1 cellular context compared by ENCODE assay signal in the genomic region with DNA sequence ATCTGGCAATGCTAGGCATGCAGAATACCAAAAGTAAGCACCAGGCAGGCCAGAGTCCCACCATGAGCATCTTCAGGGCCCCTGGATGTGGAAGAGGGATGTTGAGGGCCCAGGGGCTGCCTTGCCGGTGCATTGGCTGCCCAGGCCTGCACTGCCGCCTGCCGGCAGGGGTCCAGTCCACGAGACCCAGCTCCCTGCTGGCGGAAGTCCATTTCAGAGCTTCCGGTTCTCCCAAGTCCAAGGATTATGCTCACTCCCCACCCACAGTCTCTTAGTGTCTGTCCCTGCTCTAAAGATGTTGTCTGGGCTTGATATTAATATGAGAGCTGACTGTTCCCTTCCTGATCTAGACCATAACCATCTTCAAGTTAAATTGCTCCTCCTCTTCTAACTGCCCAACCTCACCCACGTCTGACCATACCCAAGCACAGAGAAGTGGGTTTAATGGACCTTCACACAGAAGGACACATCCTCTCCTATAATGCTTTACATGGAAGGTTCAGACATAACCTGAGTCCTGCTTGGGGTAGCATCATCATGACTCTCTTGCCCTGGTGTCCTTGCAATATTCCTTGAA.
TF ChIP-seq lines count a peak whose summit lies in the region.

No MANE protein-coding gene starts in this region.

TF ChIP-seq in K562, 482 proteins besides CTCF, POLR2A, EP300 and RAD21 (continued from another document):
- TF ChIP-seq, protein P1, sequence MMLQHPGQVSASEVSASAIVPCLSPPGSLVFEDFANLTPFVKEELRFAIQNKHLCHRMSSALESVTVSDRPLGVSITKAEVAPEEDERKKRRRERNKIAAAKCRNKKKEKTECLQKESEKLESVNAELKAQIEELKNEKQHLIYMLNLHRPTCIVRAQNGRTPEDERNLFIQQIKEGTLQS (IDR thresholded peaks at IDR 0.05) = no peak
- TF ChIP-seq, protein P1 (CRISPR knock-in tag; conservative IDR thresholded peaks at IDR 0.05) = no peak
- TF ChIP-seq ARID2 (IDR thresholded peaks at IDR 0.05) = no peak
- TF ChIP-seq NUFIP1 (IDR thresholded peaks at IDR 0.05; ENCODE audit: partially characterized antibody) = no peak
- TF ChIP-seq, protein P2, sequence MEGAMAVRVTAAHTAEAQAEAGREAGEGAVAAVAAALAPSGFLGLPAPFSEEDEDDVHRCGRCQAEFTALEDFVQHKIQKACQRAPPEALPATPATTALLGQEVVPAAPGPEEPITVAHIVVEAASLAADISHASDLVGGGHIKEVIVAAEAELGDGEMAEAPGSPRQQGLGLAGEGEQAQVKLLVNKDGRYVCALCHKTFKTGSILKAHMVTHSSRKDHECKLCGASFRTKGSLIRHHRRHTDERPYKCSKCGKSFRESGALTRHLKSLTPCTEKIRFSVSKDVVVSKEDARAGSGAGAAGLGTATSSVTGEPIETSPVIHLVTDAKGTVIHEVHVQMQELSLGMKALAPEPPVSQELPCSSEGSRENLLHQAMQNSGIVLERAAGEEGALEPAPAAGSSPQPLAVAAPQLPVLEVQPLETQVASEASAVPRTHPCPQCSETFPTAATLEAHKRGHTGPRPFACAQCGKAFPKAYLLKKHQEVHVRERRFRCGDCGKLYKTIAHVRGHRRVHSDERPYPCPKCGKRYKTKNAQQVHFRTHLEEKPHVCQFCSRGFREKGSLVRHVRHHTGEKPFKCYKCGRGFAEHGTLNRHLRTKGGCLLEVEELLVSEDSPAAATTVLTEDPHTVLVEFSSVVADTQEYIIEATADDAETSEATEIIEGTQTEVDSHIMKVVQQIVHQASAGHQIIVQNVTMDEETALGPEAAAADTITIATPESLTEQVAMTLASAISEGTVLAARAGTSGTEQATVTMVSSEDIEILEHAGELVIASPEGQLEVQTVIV (CRISPR knock-in tag; IDR thresholded peaks at IDR 0.05; ENCODE audit: borderline replicate concordance) = no peak
- TF ChIP-seq OTX1 (CRISPR knock-in tag; IDR thresholded peaks at IDR 0.05) = no peak
- peak; percentile 66; the same call in 1 of the 2 replicates for TF ChIP-seq STAG1 (CRISPR knock-in tag; IDR thresholded peaks at IDR 0.05; ENCODE audit: borderline replicate concordance)
- no peak for TF ChIP-seq RBBP5 (IDR thresholded peaks at IDR 0.05; ENCODE audit: borderline replicate concordance, insufficient read depth, low read length, poor library complexity, severe bottlenecking)
- no peak for TF ChIP-seq ZEB2 (IDR thresholded peaks at IDR 0.05)
- no peak for TF ChIP-seq ZNF140 (CRISPR knock-in tag; IDR thresholded peaks at IDR 0.05)
- TF ChIP-seq CBX2 (IDR thresholded peaks at IDR 0.05; ENCODE audit: insufficient read depth, low read length, poor library complexity, severe bottlenecking) = no peak
- no peak for TF ChIP-seq ZNF431 (CRISPR knock-in tag; IDR thresholded peaks at IDR 0.05)
- no peak for TF ChIP-seq SRSF1 (IDR thresholded peaks at IDR 0.05; ENCODE audit: low read depth, low read length)
- no peak for TF ChIP-seq HDAC6 (IDR thresholded peaks at IDR 0.05; ENCODE audit: low read depth, low read length)
- TF ChIP-seq ETV5 (CRISPR knock-in tag; IDR thresholded peaks at IDR 0.05; ENCODE audit: low read depth) = no peak
